Comparison of ENCODE assay signal across 1 cellular context in the genomic region with DNA sequence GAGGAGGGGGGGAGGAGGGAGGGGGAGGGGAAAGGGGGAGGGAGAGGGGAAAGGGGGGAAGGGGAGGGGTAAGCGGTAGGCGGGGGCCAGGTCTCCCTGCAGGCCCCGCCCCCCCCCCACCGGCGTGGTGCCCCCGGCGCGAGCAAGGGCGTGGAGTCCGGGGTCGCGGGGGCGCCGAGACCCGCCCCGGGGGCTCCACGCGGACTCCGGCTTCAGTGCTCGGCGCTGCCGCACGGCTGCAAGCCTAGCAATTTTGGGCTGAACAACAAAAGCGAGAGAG.
TF ChIP-seq lines count a peak whose summit lies in the region.

No MANE protein-coding gene starts in this region.

TF ChIP-seq in endothelial cell of umbilical vein, 7 proteins besides CTCF, POLR2A, EP300 and RAD21:
- TF ChIP-seq POLR2AphosphoS5 (IDR thresholded peaks at IDR 0.05; ENCODE audit: insufficient read depth, low read depth, low read length) (no peak), GATA2 (IDR thresholded peaks at IDR 0.05; ENCODE audit: insufficient read depth, insufficient read length, low read depth, low read length) (no peak)
- TF ChIP-seq, protein P1, sequence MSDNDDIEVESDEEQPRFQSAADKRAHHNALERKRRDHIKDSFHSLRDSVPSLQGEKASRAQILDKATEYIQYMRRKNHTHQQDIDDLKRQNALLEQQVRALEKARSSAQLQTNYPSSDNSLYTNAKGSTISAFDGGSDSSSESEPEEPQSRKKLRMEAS (IDR thresholded peaks at IDR 0.05; ENCODE audit: insufficient read depth, insufficient read length): no peak
